ENCODE assay signal across 9 cellular contexts in the genomic region with DNA sequence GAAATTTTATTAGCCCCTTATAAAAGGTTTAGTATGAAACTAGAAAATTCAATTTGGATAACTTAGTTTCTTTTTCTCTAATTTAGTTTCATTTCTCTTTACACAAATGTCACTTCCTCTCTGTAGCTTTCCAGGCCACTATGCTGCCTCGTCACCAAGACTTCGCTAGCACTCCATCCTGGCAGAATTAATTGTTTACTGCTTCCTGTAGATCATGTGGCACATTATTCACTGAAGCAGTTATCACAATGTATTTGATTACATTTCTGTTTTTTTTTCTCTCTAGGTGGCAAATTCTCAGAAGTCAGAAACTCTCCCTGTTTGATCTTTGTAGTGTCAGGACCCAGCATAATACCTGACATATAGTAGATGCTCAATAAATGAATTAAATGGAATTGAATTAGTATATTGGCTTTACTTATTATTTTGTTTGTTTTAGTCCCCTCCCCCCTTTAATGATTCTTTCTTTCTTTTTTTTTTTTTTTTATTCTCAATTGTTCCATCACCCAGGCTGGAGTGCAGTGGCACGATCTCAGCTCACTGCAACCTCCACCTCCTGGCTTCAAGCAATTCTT. TPM values are rescaled to one million over a fixed set of nuclear protein-coding genes. Genes with fewer than 3 reads are reported as not detected.
DNase-seq lines count a peak whose midpoint lies in the region; ATAC-seq, FAIRE-seq and TF ChIP-seq lines count a peak whose summit lies in the region.
"Had no signal": no experiment of that assay in that cellular context is flagged by ENCODE, and none has a peak within 500 bp of the region (broad histone marks: within the 10 kb centered on the region; RNA-seq: fewer than 3 reads in every experiment).

No MANE protein-coding gene starts in this region.

- H3K27ac Mint-ChIP-seq in CD14-positive monocyte: peak overlapping the region; percentile 93 to 98 (median 96)
- peak overlapping the region; percentile 96 for H3K27ac Mint-ChIP-seq in activated CD4-positive, alpha-beta T cell treated with anti-CD3 and anti-CD28 coated beads, Interleukin-2, amount 10 ng/mL, durations not matched to agents 24 days and 14 days
- H3K27ac Mint-ChIP-seq: nephron had no signal

- intact Hi-C loops in CD14-positive monocyte (cut with micrococcal nuclease): no loop called here
- intact Hi-C loops in activated CD4-positive, alpha-beta T cell treated with anti-CD3 and anti-CD28 coated beads, Interleukin-2, amount 10 ng/mL, durations not matched to agents 24 days and 14 days (cut with micrococcal nuclease): loop anchor here (1.0 kb wide), 1 partner anchor 8 kb away; no protein-coding TSS in a partner anchor

- H3K27me3 Mint-ChIP-seq in CD14-positive monocyte (ENCODE audit: low read depth in 3 of 3): peaks cover 0 to 8% (median 0%) of the 10 kb centered on the region in 3 donors
- no peaks in the 10 kb centered on the region for H3K27me3 Mint-ChIP-seq in activated CD4-positive, alpha-beta T cell treated with anti-CD3 and anti-CD28 coated beads, Interleukin-2, amount 10 ng/mL, durations not matched to agents 24 days and 14 days

- peaks cover 0 to 12% (median 0%) of the 10 kb centered on the region in 7 donors for H3K9me3 Mint-ChIP-seq in CD14-positive monocyte
- no peaks in the 10 kb centered on the region for H3K9me3 Mint-ChIP-seq in activated CD4-positive, alpha-beta T cell treated with anti-CD3 and anti-CD28 coated beads, Interleukin-2, amount 10 ng/mL, durations not matched to agents 24 days and 14 days
- H3K9me3 Mint-ChIP-seq: nephron had no signal

- H3K27ac ChIP-seq in muscle layer of duodenum (ENCODE audit: low read length): peak overlapping the region; percentile 31

- no peaks in the 10 kb centered on the region for H3K36me3 ChIP-seq in muscle layer of duodenum (ENCODE audit: control insufficient read depth in 1 of 2, insufficient read depth in 2 of 2, low read length in 2 of 2)

- H3K27me3 ChIP-seq in muscle layer of duodenum (ENCODE audit: low read depth, low read length): no peaks in the 10 kb centered on the region

- H3K4me1 ChIP-seq in muscle layer of duodenum (ENCODE audit: control insufficient read depth in 1 of 2, insufficient read depth in 2 of 2, low read length in 2 of 2): no peaks in the 10 kb centered on the region

- peak; percentile 88 for ATAC-seq in GM19452 (IDR thresholded peaks at IDR 0.05; ENCODE audit: unreplicated experiment)
- peak; percentile 75 for ATAC-seq in HG03457 (IDR thresholded peaks at IDR 0.05; ENCODE audit: unreplicated experiment)

- no peaks in the 10 kb centered on the region for H3K9me3 ChIP-seq in muscle layer of duodenum (ENCODE audit: control insufficient read depth in 1 of 2, low read length in 2 of 2)

- peaks cover 16% of the 10 kb centered on the region for H3K4me1 Mint-ChIP-seq in CD14-positive monocyte
- H3K4me1 Mint-ChIP-seq in activated CD4-positive, alpha-beta T cell treated with anti-CD3 and anti-CD28 coated beads, Interleukin-2, amount 10 ng/mL, durations not matched to agents 24 days and 14 days: peaks cover 7% of the 10 kb centered on the region
- H3K4me1 Mint-ChIP-seq: nephron had no signal

- DNase-seq in CD14-positive monocyte (ENCODE audit: low spot score): peak; percentile 69
- peak; percentile 85 for DNase-seq in activated CD4-positive, alpha-beta T cell treated with anti-CD3 and anti-CD28 coated beads, Interleukin-2, amount 10 ng/mL, durations not matched to agents 24 days and 14 days
- DNase-seq in RCC 7860 (ENCODE audit: low spot score): no peak
- no peak for DNase-seq in amygdala (lab: John Stamatoyannopoulos, UW)
- no peak for DNase-seq in globus pallidus (ENCODE audit: low spot score)

- no peak for TF ChIP-seq CTCF in CD14-positive monocyte (IDR thresholded peaks at IDR 0.05)

- H3K4me3 ChIP-seq in muscle layer of duodenum (ENCODE audit: low read depth in 1 of 2, low read length in 2 of 2): no peak overlapping the region

- no peaks in the 10 kb centered on the region for H3K36me3 Mint-ChIP-seq in CD14-positive monocyte
- no peaks in the 10 kb centered on the region for H3K36me3 Mint-ChIP-seq in activated CD4-positive, alpha-beta T cell treated with anti-CD3 and anti-CD28 coated beads, Interleukin-2, amount 10 ng/mL, durations not matched to agents 24 days and 14 days (ENCODE audit: low read depth)

- peak overlapping the region; percentile 55 to 56 for H3K4me3 Mint-ChIP-seq in CD14-positive monocyte
- H3K4me3 Mint-ChIP-seq in activated CD4-positive, alpha-beta T cell treated with anti-CD3 and anti-CD28 coated beads, Interleukin-2, amount 10 ng/mL, durations not matched to agents 24 days and 14 days: peak overlapping the region; percentile 53
- H3K4me3 Mint-ChIP-seq: nephron had no signal

- FAIRE-seq in RCC 7860 (lab: Jason Lieb, UNC): no peak

RNA-seq across cellular contexts. Expression of a gene that starts 9.3 kb away (rescaled TPM):
- polyA plus RNA-seq in CD14-positive monocyte: 100 to 1,000 TPM; 897 to 970 TPM
- total RNA-seq in activated CD4-positive, alpha-beta T cell treated with anti-CD3 and anti-CD28 coated beads, Interleukin-2, amount 10 ng/mL, durations not matched to agents 24 days and 14 days: 58.3 and 59.9 TPM in 2 replicates

RNA-seq across cellular contexts. Expression of a gene that starts 30.6 kb away (rescaled TPM):
- 10 to 100 TPM; 49.2 to 51.8 TPM for polyA plus RNA-seq in CD14-positive monocyte
- 53.3 and 54.6 TPM in 2 replicates for total RNA-seq in activated CD4-positive, alpha-beta T cell treated with anti-CD3 and anti-CD28 coated beads, Interleukin-2, amount 10 ng/mL, durations not matched to agents 24 days and 14 days

Comparison
In these comparisons a context has a peak if more than half of its experiments do, and no peak if none do; other contexts are left out.
1. DNase-seq: peak in CD14-positive monocyte (single experiment) and activated CD4-positive, alpha-beta T cell treated with anti-CD3 and anti-CD28 coated beads, Interleukin-2, amount 10 ng/mL, durations not matched to agents 24 days and 14 days (single experiment); none in RCC 7860 (single experiment), amygdala (0 of 56) and globus pallidus (single experiment).